9 cellular contexts compared by ENCODE assay signal in the genomic region with DNA sequence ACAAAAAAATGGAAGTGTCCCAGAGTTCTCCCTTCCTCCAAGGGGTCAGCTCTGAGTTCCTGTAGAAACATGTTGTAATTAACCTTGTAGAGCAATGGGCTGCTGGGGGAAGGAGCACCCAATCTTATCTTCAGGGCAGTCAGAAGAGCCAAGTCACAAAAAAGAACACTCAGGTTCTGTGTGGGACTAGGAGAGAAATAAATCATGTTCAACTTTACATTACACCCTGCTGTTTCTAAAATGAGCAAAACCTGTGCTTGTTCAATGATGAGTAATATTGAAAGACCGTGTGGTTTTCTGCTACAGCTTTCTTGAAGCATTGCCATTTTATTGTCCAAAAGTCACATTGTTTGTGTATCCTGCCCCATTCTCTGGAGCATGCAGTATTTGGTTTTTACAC. TPM values are rescaled to one million over a fixed set of nuclear protein-coding genes. Genes with fewer than 3 reads are reported as not detected.
A peak's percentile ranks its signal among the peaks of the same experiment; 100 is the strongest.
DNase-seq lines count a peak whose midpoint lies in the region; ATAC-seq and TF ChIP-seq lines count a peak whose summit lies in the region.
"Not testable (repeated sequence)": the region's sequence is repeated elsewhere in the genome, so short reads cannot be mapped to it uniquely, and the experiment has no call there.
"Had no signal": no experiment of that assay in that cellular context is flagged by ENCODE, and none has a peak within 500 bp of the region (broad histone marks: within the 10 kb centered on the region; RNA-seq: fewer than 3 reads in every experiment).

No MANE protein-coding gene starts in this region.

- not testable (repeated sequence) for H3K36me3 Mint-ChIP-seq in CD8-positive, alpha-beta T cell; activated naive CD8-positive, alpha-beta T cell treated with anti-CD3 and anti-CD28 coated beads, Interleukin-2, amount 50 U/mL, for 24 hours (ENCODE audit: low read depth); natural killer cell treated with Interleukin-12 subunit alpha and Interleukin-12 subunit beta and Interleukin-15 and Interleukin-18, amount 100 ng/mL, for 72 hours

- not testable (repeated sequence) for H3K4me3 Mint-ChIP-seq in CD8-positive, alpha-beta T cell; activated naive CD8-positive, alpha-beta T cell treated with anti-CD3 and anti-CD28 coated beads, Interleukin-2, amount 50 U/mL, for 24 hours
- H3K4me3 Mint-ChIP-seq in natural killer cell treated with Interleukin-12 subunit alpha and Interleukin-12 subunit beta and Interleukin-15 and Interleukin-18, amount 100 ng/mL, for 72 hours = peak overlapping the region; percentile 78

- H3K4me1 Mint-ChIP-seq in CD8-positive, alpha-beta T cell (ENCODE audit: low read depth) = not testable (repeated sequence)
- H3K4me1 Mint-ChIP-seq in activated naive CD8-positive, alpha-beta T cell treated with anti-CD3 and anti-CD28 coated beads, Interleukin-2, amount 50 U/mL, for 24 hours = peaks cover 23% of the 10 kb centered on the region
- H3K4me1 Mint-ChIP-seq in natural killer cell treated with Interleukin-12 subunit alpha and Interleukin-12 subunit beta and Interleukin-15 and Interleukin-18, amount 100 ng/mL, for 72 hours (ENCODE audit: low read depth in 2 of 2) = peaks cover 10 to 13% of the 10 kb centered on the region in 2 donors

- H3K9me3 Mint-ChIP-seq in CD8-positive, alpha-beta T cell; activated naive CD8-positive, alpha-beta T cell treated with anti-CD3 and anti-CD28 coated beads, Interleukin-2, amount 50 U/mL, for 24 hours; natural killer cell treated with Interleukin-12 subunit alpha and Interleukin-12 subunit beta and Interleukin-15 and Interleukin-18, amount 100 ng/mL, for 72 hours: not testable (repeated sequence)

- not testable (repeated sequence) for TF ChIP-seq CTCF in CD8-positive, alpha-beta T cell (IDR thresholded peaks at IDR 0.05); RWPE2 (IDR thresholded peaks at IDR 0.05; ENCODE audit: poor library complexity, severe bottlenecking)

- POLR2A ChIA-PET in CD8-positive, alpha-beta T cell (lab: Charles Lee) = not testable (repeated sequence)

- H3K36me3 ChIP-seq in CD8-positive, alpha-beta T cell (ENCODE audit: insufficient read depth, low read length); RWPE2 (ENCODE audit: low read depth): not testable (repeated sequence)

- H3K27me3 Mint-ChIP-seq in CD8-positive, alpha-beta T cell (ENCODE audit: low read depth); activated naive CD8-positive, alpha-beta T cell treated with anti-CD3 and anti-CD28 coated beads, Interleukin-2, amount 50 U/mL, for 24 hours; natural killer cell treated with Interleukin-12 subunit alpha and Interleukin-12 subunit beta and Interleukin-15 and Interleukin-18, amount 100 ng/mL, for 72 hours: not testable (repeated sequence)

- not testable (repeated sequence) for H3K27ac Mint-ChIP-seq in CD8-positive, alpha-beta T cell
- H3K27ac Mint-ChIP-seq in activated naive CD8-positive, alpha-beta T cell treated with anti-CD3 and anti-CD28 coated beads, Interleukin-2, amount 50 U/mL, for 24 hours = peak overlapping the region; percentile 13
- peak overlapping the region; percentile 45 to 89 for H3K27ac Mint-ChIP-seq in natural killer cell treated with Interleukin-12 subunit alpha and Interleukin-12 subunit beta and Interleukin-15 and Interleukin-18, amount 100 ng/mL, for 72 hours

- not testable (repeated sequence) for H3K4me1 ChIP-seq in CD8-positive, alpha-beta T cell (ENCODE audit: insufficient read depth, low read length)
- H3K4me1 ChIP-seq in RWPE2 (ENCODE audit: insufficient read depth, poor library complexity, severe bottlenecking) = peaks cover 14% of the 10 kb centered on the region

- H3K27me3 ChIP-seq in CD8-positive, alpha-beta T cell (ENCODE audit: insufficient read depth, low read length); RWPE2 (ENCODE audit: insufficient read depth, poor library complexity, severe bottlenecking): not testable (repeated sequence)

- DNase-seq in CD8-positive, alpha-beta T cell; RWPE2 (ENCODE audit: low spot score); activated naive CD8-positive, alpha-beta T cell treated with anti-CD3 and anti-CD28 coated beads, Interleukin-2, amount 50 U/mL, for 24 hours; natural killer cell treated with Interleukin-12 subunit alpha and Interleukin-12 subunit beta and Interleukin-15 and Interleukin-18, amount 100 ng/mL, for 72 hours (ENCODE audit: low spot score): not testable (repeated sequence)

- not testable (repeated sequence) for H3K4me3 ChIP-seq in CD8-positive, alpha-beta T cell (ENCODE audit: low read depth, low read length); RWPE2 (ENCODE audit: severe bottlenecking)

- intact Hi-C loops in CD8-positive, alpha-beta T cell (cut with DNase I, micrococcal nuclease) = not testable (repeated sequence)

- peak; percentile 17 for ATAC-seq in CD8-positive, alpha-beta T cell
- ATAC-seq in GM19035 (IDR thresholded peaks at IDR 0.05; ENCODE audit: unreplicated experiment) (peak; percentile 86), GM21528 (IDR thresholded peaks at IDR 0.05; ENCODE audit: low FRiP score, unreplicated experiment) (peak; percentile 85), HG02884 (IDR thresholded peaks at IDR 0.05; ENCODE audit: unreplicated experiment) (peak; percentile 68), HG03342 (IDR thresholded peaks at IDR 0.05; ENCODE audit: unreplicated experiment) (peak; percentile 66), RWPE2 (ENCODE audit: low read depth) (peak; percentile 80)
- ATAC-seq in activated naive CD8-positive, alpha-beta T cell treated with anti-CD3 and anti-CD28 coated beads, Interleukin-2, amount 50 U/mL, for 24 hours = peak; percentile 80
- ATAC-seq in natural killer cell treated with Interleukin-12 subunit alpha and Interleukin-12 subunit beta and Interleukin-15 and Interleukin-18, amount 100 ng/mL, for 72 hours = peak; percentile 81 to 87

- not testable (repeated sequence) for H3K9me3 ChIP-seq in CD8-positive, alpha-beta T cell (ENCODE audit: low read length); RWPE2 (ENCODE audit: severe bottlenecking)

- CTCF ChIA-PET in CD8-positive, alpha-beta T cell (lab: Charles Lee) = not testable (repeated sequence)

- H3K27ac ChIP-seq in CD8-positive, alpha-beta T cell (ENCODE audit: low read depth, low read length) = not testable (repeated sequence)
- H3K27ac ChIP-seq in RWPE2 (ENCODE audit: poor library complexity, severe bottlenecking) = peak overlapping the region; percentile 45

RNA-seq across cellular contexts. Expression of a gene that starts 34.6 kb away (rescaled TPM):
- total RNA-seq in CD8-positive, alpha-beta T cell = 10 to 100 TPM in 1 of 2 experiments, 1 to 10 TPM in 1; 9.2 to 13.4 TPM
- 1 to 10 TPM; 3.2 to 3.4 TPM for total RNA-seq in natural killer cell treated with Interleukin-12 subunit alpha and Interleukin-12 subunit beta and Interleukin-15 and Interleukin-18, amount 100 ng/mL, for 72 hours

RNA-seq across cellular contexts. Expression of a gene that starts 42.6 kb away (rescaled TPM):
- under 1 TPM in 1 of 2 experiments, not detected in 1; 0.16 TPM for total RNA-seq in CD8-positive, alpha-beta T cell
- 1 to 10 TPM; 1.0 to 1.4 TPM for total RNA-seq in natural killer cell treated with Interleukin-12 subunit alpha and Interleukin-12 subunit beta and Interleukin-15 and Interleukin-18, amount 100 ng/mL, for 72 hours
- total RNA-seq: A673 had no signal

Comparison
In these comparisons a context has a peak if more than half of its experiments do, and no peak if none do; other contexts are left out.
1. ATAC-seq: peak in every context shown above with its lines; median percentile 86 in GM19035; 85 in GM21528; 84 in natural killer cell treated with Interleukin-12 subunit alpha and Interleukin-12 subunit beta and Interleukin-15 and Interleukin-18, amount 100 ng/mL, for 72 hours; 80 in RWPE2; 80 in activated naive CD8-positive, alpha-beta T cell treated with anti-CD3 and anti-CD28 coated beads, Interleukin-2, amount 50 U/mL, for 24 hours; 68 in HG02884; 66 in HG03342; 17 in CD8-positive, alpha-beta T cell.